Comparison of ENCODE assay signal across 1 cellular context in the genomic region with DNA sequence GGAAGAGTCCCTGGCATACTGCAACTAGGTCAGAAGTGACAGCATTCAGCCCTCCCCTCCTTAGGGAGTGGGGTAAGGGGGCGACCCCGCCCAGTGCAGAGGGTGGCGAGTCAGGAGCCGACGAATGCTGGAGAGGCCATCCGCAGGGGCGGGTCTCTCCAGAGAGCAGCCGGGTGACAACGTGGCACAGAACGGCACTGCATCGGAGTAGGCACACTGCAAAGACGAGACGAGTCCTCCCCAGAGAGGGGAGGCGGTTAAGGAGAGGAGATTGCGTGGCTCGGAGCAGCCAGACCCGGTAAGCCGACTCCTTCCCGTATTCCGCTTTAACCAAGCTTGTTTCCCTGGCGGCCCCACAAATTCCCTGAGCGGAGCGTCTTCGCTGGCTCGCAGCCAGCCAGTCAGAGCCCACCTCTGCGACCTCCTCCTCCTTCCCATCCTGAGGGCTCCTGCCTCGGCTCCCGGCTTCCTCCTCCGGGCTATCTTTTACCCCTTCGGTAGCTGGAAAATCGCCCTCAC.
A peak's percentile ranks its signal among the peaks of the same experiment; 100 is the strongest.
TF ChIP-seq lines count a peak whose summit lies in the region.

No MANE protein-coding gene starts in this region.

TF ChIP-seq in H1, 55 proteins besides CTCF, POLR2A, EP300 and RAD21:
- TF ChIP-seq ZNF274 (IDR thresholded peaks at IDR 0.05; ENCODE audit: borderline replicate concordance, extremely low read depth, low read length) (no peak), POU5F1 (IDR thresholded peaks at IDR 0.05; ENCODE audit: low read depth, low read length) (no peak), TCF12 (IDR thresholded peaks at IDR 0.05; ENCODE audit: low read depth, low read length) (no peak), CBX5 (IDR thresholded peaks at IDR 0.05; ENCODE audit: low read depth, low read length) (no peak), TBP (IDR thresholded peaks at IDR 0.05; ENCODE audit: low read depth, low read length) (peak; percentile 52; the same call in 1 of the 2 replicates), ASH2L (IDR thresholded peaks at IDR 0.05; ENCODE audit: low read length) (peak; percentile 45), RFX5 (IDR thresholded peaks at IDR 0.05; ENCODE audit: borderline replicate concordance, low read depth, low read length) (no peak), KDM4A (IDR thresholded peaks at IDR 0.05; ENCODE audit: low read depth, low read length, severe bottlenecking) (peak; percentile 35), SP4 (IDR thresholded peaks at IDR 0.05; ENCODE audit: low read length) (no peak), CHD2 (IDR thresholded peaks at IDR 0.05; ENCODE audit: low read length) (no peak), SP2 (IDR thresholded peaks at IDR 0.05; ENCODE audit: low read length) (no peak), JUN (IDR thresholded peaks at IDR 0.05; ENCODE audit: low read depth, low read length) (no peak), BRCA1 (IDR thresholded peaks at IDR 0.05; ENCODE audit: low read depth, low read length) (no peak), MAFK (IDR thresholded peaks at IDR 0.05; ENCODE audit: low read depth, low read length) (no peak), SIRT6 (IDR thresholded peaks at IDR 0.05; ENCODE audit: low read length) (no peak), EZH2 (IDR thresholded peaks at IDR 0.05; ENCODE audit: low read depth, low read length, severe bottlenecking) (no peak), SP1 (IDR thresholded peaks at IDR 0.05; ENCODE audit: low read depth, low read length) (no peak), SAP30 (IDR thresholded peaks at IDR 0.05; ENCODE audit: insufficient read depth, insufficient replicate concordance, low read length) (no peak), SIN3A (conservative IDR thresholded peaks at IDR 0.05 in 1 of 2, IDR thresholded peaks at IDR 0.05 in 1 of 2; ENCODE audit: low read depth in 1 of 2, low read length in 2 of 2) (0 out of 4 replicates have a peak, but pooled peaks of 1 of the 2 experiments have one; percentile 22), HDAC2 (IDR thresholded peaks at IDR 0.05; ENCODE audit: borderline replicate concordance in 1 of 2, low read depth in 2 of 2, low read length in 2 of 2) (no peak), NRF1 (IDR thresholded peaks at IDR 0.05; ENCODE audit: low read depth, low read length) (no peak), ATF3 (IDR thresholded peaks at IDR 0.05; ENCODE audit: insufficient read depth, low read depth, low read length) (no peak), GABPA (IDR thresholded peaks at IDR 0.05; ENCODE audit: borderline replicate concordance, insufficient read depth, low read length) (no peak), SUZ12 (IDR thresholded peaks at IDR 0.05; ENCODE audit: low read length) (no peak), POLR2AphosphoS5 (IDR thresholded peaks at IDR 0.05; ENCODE audit: low read depth, low read length) (peak; percentile 72), RBBP5 (IDR thresholded peaks at IDR 0.05; ENCODE audit: borderline replicate concordance, low read depth, low read length) (no peak), PHF8 (conservative IDR thresholded peaks at IDR 0.05; ENCODE audit: low read depth, low read length) (no peak), FOSL1 (IDR thresholded peaks at IDR 0.05; ENCODE audit: insufficient read depth, low read depth, low read length) (no peak), TAF1 (IDR thresholded peaks at IDR 0.05; ENCODE audit: low read depth, low read length) (peak; percentile 56; the same call in 1 of the 2 replicates), YY1 (IDR thresholded peaks at IDR 0.05; ENCODE audit: low read depth, low read length) (no peak)
- TF ChIP-seq, protein P1, sequence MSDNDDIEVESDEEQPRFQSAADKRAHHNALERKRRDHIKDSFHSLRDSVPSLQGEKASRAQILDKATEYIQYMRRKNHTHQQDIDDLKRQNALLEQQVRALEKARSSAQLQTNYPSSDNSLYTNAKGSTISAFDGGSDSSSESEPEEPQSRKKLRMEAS (IDR thresholded peaks at IDR 0.05) = peak; percentile 50
